In the genomic region with DNA sequence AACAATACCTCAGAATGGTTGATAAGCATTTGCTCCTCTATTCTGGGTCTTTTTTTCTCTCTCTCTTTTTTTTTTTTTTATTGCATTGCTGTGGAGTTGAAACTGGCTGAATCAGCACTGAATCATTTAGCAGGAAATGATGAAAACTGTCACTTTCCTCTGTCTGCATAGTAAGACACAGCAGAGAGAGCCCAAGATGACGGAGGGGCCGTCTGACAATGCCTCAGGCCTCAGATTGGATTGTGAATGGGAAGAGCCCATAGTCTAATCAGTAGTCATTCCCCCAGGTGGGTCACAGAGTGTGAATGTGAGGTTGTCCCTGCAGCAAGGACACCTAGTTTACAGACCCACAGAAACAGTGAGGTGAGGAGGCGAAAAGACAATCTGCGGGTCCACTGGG, we compare ENCODE assay signal across 19 cellular contexts.
DNase-seq lines count a peak whose midpoint lies in the region; ATAC-seq and TF ChIP-seq lines count a peak whose summit lies in the region.
"Had no signal": no experiment of that assay in that cellular context is flagged by ENCODE, and none has a peak within 500 bp of the region (broad histone marks: within the 10 kb centered on the region; RNA-seq: fewer than 3 reads in every experiment).

No MANE protein-coding gene starts in this region.

- no peak for TF ChIP-seq POLR2A in breast epithelium (IDR thresholded peaks at IDR 0.05)

- H3K36me3 Mint-ChIP-seq in MCF 10A (ENCODE audit: insufficient read depth, unreplicated experiment), result no peaks in the 10 kb centered on the region
- no peaks in the 10 kb centered on the region for H3K36me3 Mint-ChIP-seq in stimulated activated effector memory CD8-positive, alpha-beta T cell treated with anti-CD3 and anti-CD28 coated beads, Interleukin-12 subunit alpha, Interleukin-12 subunit beta, amount 100 ng/mL, for 72 hours
- H3K36me3 Mint-ChIP-seq: activated naive CD4-positive, alpha-beta T cell treated with anti-CD3 and anti-CD28 coated beads, Interleukin-2, amount 10 ng/mL, durations not matched to agents 7 days and 5 days; stimulated activated naive B cell treated with anti-CD40 and anti-IgM and Interleukin-4, amounts not matched to agents 10 μg/mL and 1 μg/mL and 100 μg/mL, for 72 hours had no signal

- no peaks in the 10 kb centered on the region for H3K27me3 Mint-ChIP-seq in MCF 10A (ENCODE audit: insufficient read depth, unreplicated experiment)
- H3K27me3 Mint-ChIP-seq: activated naive CD4-positive, alpha-beta T cell treated with anti-CD3 and anti-CD28 coated beads, Interleukin-2, amount 10 ng/mL, durations not matched to agents 7 days and 5 days; stimulated activated naive B cell treated with anti-CD40 and anti-IgM and Interleukin-4, amounts not matched to agents 10 μg/mL and 1 μg/mL and 100 μg/mL, for 72 hours had no signal

- CTCF ChIA-PET in MCF 10A (lab: Yijun Ruan, JAX), result interaction anchor here (0.9 to 1.7 kb wide), 3 partner anchors 10 to 765 kb away, joined by 3 read pairs; no protein-coding TSS in a partner anchor

- no peak overlapping the region for H3K27ac ChIP-seq in breast epithelium
- H3K27ac ChIP-seq in RWPE2 (ENCODE audit: poor library complexity, severe bottlenecking), result no peak overlapping the region
- no peak overlapping the region for H3K27ac ChIP-seq in fibroblast of lung (ENCODE audit: insufficient read depth, low read length)
- H3K27ac ChIP-seq: prostate gland had no signal

- TF ChIP-seq CTCF in MCF 10A (IDR thresholded peaks at IDR 0.05; ENCODE audit: unreplicated experiment) (no peak), breast epithelium (IDR thresholded peaks at IDR 0.05) (no peak), RWPE2 (IDR thresholded peaks at IDR 0.05; ENCODE audit: poor library complexity, severe bottlenecking) (no peak), fibroblast of lung (conservative IDR thresholded peaks at IDR 0.05 in 1 of 2, IDR thresholded peaks at IDR 0.05 in 1 of 2; ENCODE audit: low read depth in 1 of 2, low read length in 2 of 2) (no peak)

- BruUV-seq in MCF 10A (replicated peaks; lab: Mats Ljungman, UMichigan), result no TSS peak

- H3K4me3 Mint-ChIP-seq in MCF 10A (ENCODE audit: unreplicated experiment), result no peak overlapping the region
- no peak overlapping the region for H3K4me3 Mint-ChIP-seq in stimulated activated effector memory CD8-positive, alpha-beta T cell treated with anti-CD3 and anti-CD28 coated beads, Interleukin-12 subunit alpha, Interleukin-12 subunit beta, amount 100 ng/mL, for 72 hours
- H3K4me3 Mint-ChIP-seq: activated naive CD4-positive, alpha-beta T cell treated with anti-CD3 and anti-CD28 coated beads, Interleukin-2, amount 10 ng/mL, durations not matched to agents 7 days and 5 days; stimulated activated naive B cell treated with anti-CD40 and anti-IgM and Interleukin-4, amounts not matched to agents 10 μg/mL and 1 μg/mL and 100 μg/mL, for 72 hours had no signal

- no peak overlapping the region for H3K4me2 ChIP-seq in fibroblast of lung (ENCODE audit: extremely low read depth, insufficient read depth, low read length)

- no peaks in the 10 kb centered on the region for H3K4me1 Mint-ChIP-seq in MCF 10A (ENCODE audit: insufficient read depth, unreplicated experiment)
- no peaks in the 10 kb centered on the region for H3K4me1 Mint-ChIP-seq in stimulated activated effector memory CD8-positive, alpha-beta T cell treated with anti-CD3 and anti-CD28 coated beads, Interleukin-12 subunit alpha, Interleukin-12 subunit beta, amount 100 ng/mL, for 72 hours
- H3K4me1 Mint-ChIP-seq: activated naive CD4-positive, alpha-beta T cell treated with anti-CD3 and anti-CD28 coated beads, Interleukin-2, amount 10 ng/mL, durations not matched to agents 7 days and 5 days; stimulated activated naive B cell treated with anti-CD40 and anti-IgM and Interleukin-4, amounts not matched to agents 10 μg/mL and 1 μg/mL and 100 μg/mL, for 72 hours had no signal

- no peaks in the 10 kb centered on the region for H3K79me2 ChIP-seq in fibroblast of lung (ENCODE audit: control insufficient read depth, insufficient read depth, low read length)

- H3K4me1 ChIP-seq in breast epithelium (no peaks in the 10 kb centered on the region), RWPE2 (ENCODE audit: insufficient read depth, poor library complexity, severe bottlenecking) (no peaks in the 10 kb centered on the region), fibroblast of lung (ENCODE audit: control insufficient read depth, extremely low read depth, insufficient read depth, low read length) (no peaks in the 10 kb centered on the region)
- H3K4me1 ChIP-seq: prostate gland had no signal

- H3K4me3 ChIP-seq in breast epithelium (no peak overlapping the region), RWPE2 (ENCODE audit: severe bottlenecking) (no peak overlapping the region), fibroblast of lung (replicated peaks in 1 of 4; ENCODE audit: control extremely low read depth in 1 of 4, insufficient read depth in 1 of 4, low read depth in 3 of 4, low read length in 4 of 4) (no peak overlapping the region)
- H3K4me3 ChIP-seq: prostate gland had no signal

- intact Hi-C loops in MCF 10A (cut with micrococcal nuclease) (no loop called here), breast epithelium (cut with DNase I; ENCODE audit: low total_unique reads) (no loop called here)

- H3K9me3 Mint-ChIP-seq in MCF 10A (ENCODE audit: unreplicated experiment), result peaks cover 3% of the 10 kb centered on the region
- H3K9me3 Mint-ChIP-seq in stimulated activated effector memory CD8-positive, alpha-beta T cell treated with anti-CD3 and anti-CD28 coated beads, Interleukin-12 subunit alpha, Interleukin-12 subunit beta, amount 100 ng/mL, for 72 hours, result peaks cover 1% of the 10 kb centered on the region
- H3K9me3 Mint-ChIP-seq: activated naive CD4-positive, alpha-beta T cell treated with anti-CD3 and anti-CD28 coated beads, Interleukin-2, amount 10 ng/mL, durations not matched to agents 7 days and 5 days had no signal

- no peaks in the 10 kb centered on the region for H3K27me3 ChIP-seq in breast epithelium
- H3K27me3 ChIP-seq in RWPE2 (ENCODE audit: insufficient read depth, poor library complexity, severe bottlenecking), result no peaks in the 10 kb centered on the region
- no peaks in the 10 kb centered on the region for H3K27me3 ChIP-seq in fibroblast of lung (ENCODE audit: control insufficient read depth, insufficient read depth, low read length)

- no peaks in the 10 kb centered on the region for H4K20me1 ChIP-seq in fibroblast of lung (ENCODE audit: control insufficient read depth, extremely low read depth, insufficient read depth, low read length)

- no peaks in the 10 kb centered on the region for H3K36me3 ChIP-seq in breast epithelium
- H3K36me3 ChIP-seq in RWPE2 (ENCODE audit: low read depth), result no peaks in the 10 kb centered on the region
- H3K36me3 ChIP-seq in fibroblast of lung (ENCODE audit: control insufficient read depth, insufficient read depth, low read length), result no peaks in the 10 kb centered on the region
- H3K36me3 ChIP-seq: prostate gland had no signal

- no peak overlapping the region for H3K27ac Mint-ChIP-seq in MCF 10A (ENCODE audit: low read depth, unreplicated experiment)
- no peak overlapping the region for H3K27ac Mint-ChIP-seq in stimulated activated effector memory CD8-positive, alpha-beta T cell treated with anti-CD3 and anti-CD28 coated beads, Interleukin-12 subunit alpha, Interleukin-12 subunit beta, amount 100 ng/mL, for 72 hours
- H3K27ac Mint-ChIP-seq: activated naive CD4-positive, alpha-beta T cell treated with anti-CD3 and anti-CD28 coated beads, Interleukin-2, amount 10 ng/mL, durations not matched to agents 7 days and 5 days; stimulated activated naive B cell treated with anti-CD40 and anti-IgM and Interleukin-4, amounts not matched to agents 10 μg/mL and 1 μg/mL and 100 μg/mL, for 72 hours had no signal

- ATAC-seq in RWPE2 (ENCODE audit: low read depth), result peak; percentile 59; the same call in 2 of the 3 replicates
- peak; percentile 48 for ATAC-seq in stimulated activated effector memory CD8-positive, alpha-beta T cell treated with anti-CD3 and anti-CD28 coated beads, Interleukin-12 subunit alpha, Interleukin-12 subunit beta, amount 100 ng/mL, for 72 hours
- ATAC-seq: left cardiac atrium; Panc1; stimulated activated naive B cell treated with anti-CD40 and anti-IgM and Interleukin-4, amounts not matched to agents 10 μg/mL and 1 μg/mL and 100 μg/mL, for 72 hours had no signal

- DNase-seq in MCF 10A (ENCODE audit: unreplicated experiment), result peak; percentile 56
- DNase-seq in breast epithelium (ENCODE audit: low spot score in 2 of 2), result no peak
- no peak for DNase-seq in RWPE2 (ENCODE audit: low spot score)
- DNase-seq in fibroblast of lung (ENCODE audit: low read depth in 2 of 2), result peak; percentile 32 to 34
- no peak for DNase-seq in stimulated activated effector memory CD8-positive, alpha-beta T cell treated with anti-CD3 and anti-CD28 coated beads, Interleukin-12 subunit alpha, Interleukin-12 subunit beta, amount 100 ng/mL, for 72 hours (ENCODE audit: low spot score in 2 of 2)
- no peak for DNase-seq in RPMI8226
- no peak for DNase-seq in HT-29 (ENCODE audit: low spot score)
- DNase-seq in epidermal melanocyte (ENCODE audit: insufficient read length, low spot score), result no peak
- DNase-seq: activated CD4-positive, alpha-beta T cell treated with anti-CD3 and anti-CD28 coated beads, Interleukin-2, amount 50 U/mL, for 4 hours; activated naive CD4-positive, alpha-beta T cell treated with anti-CD3 and anti-CD28 coated beads, Interleukin-2, amount 10 ng/mL, durations not matched to agents 7 days and 5 days; foreskin melanocyte; GOT3; left cardiac atrium; NCI-H1048; NCI-H345; stimulated activated CD4-positive, alpha-beta T cell treated with anti-CD3 and anti-CD28 coated beads, Interleukin-4, amount 100 ng/mL, for 1 hour; stimulated activated naive B cell treated with anti-CD40 and anti-IgM and Interleukin-4, amounts not matched to agents 10 μg/mL and 1 μg/mL and 100 μg/mL, for 72 hours had no signal

- H3K9me3 ChIP-seq in breast epithelium, result peaks cover 0 to 6% of the 10 kb centered on the region in 2 donors
- no peaks in the 10 kb centered on the region for H3K9me3 ChIP-seq in RWPE2 (ENCODE audit: severe bottlenecking)
- H3K9me3 ChIP-seq in fibroblast of lung (ENCODE audit: control insufficient read depth, insufficient read depth, low read depth, low read length), result no peaks in the 10 kb centered on the region
- H3K9me3 ChIP-seq: prostate gland had no signal

- H3K9ac ChIP-seq in fibroblast of lung (ENCODE audit: insufficient read depth, low read length), result no peak overlapping the region

- no peak overlapping the region for H2AFZ ChIP-seq in fibroblast of lung (ENCODE audit: low read length)

- POLR2A ChIA-PET in MCF 10A (lab: Yijun Ruan, JAX), result no interaction called here

Comparison
In these comparisons a context has a peak if more than half of its experiments do, and no peak if none do; other contexts are left out.
1. DNase-seq: peak in MCF 10A (single experiment) and fibroblast of lung (2 of 2); none in breast epithelium (0 of 2), RWPE2 (single experiment), stimulated activated effector memory CD8-positive, alpha-beta T cell treated with anti-CD3 and anti-CD28 coated beads, Interleukin-12 subunit alpha, Interleukin-12 subunit beta, amount 100 ng/mL, for 72 hours (0 of 2), RPMI8226 (single experiment), HT-29 (single experiment) and epidermal melanocyte (single experiment).